In the genomic region with DNA sequence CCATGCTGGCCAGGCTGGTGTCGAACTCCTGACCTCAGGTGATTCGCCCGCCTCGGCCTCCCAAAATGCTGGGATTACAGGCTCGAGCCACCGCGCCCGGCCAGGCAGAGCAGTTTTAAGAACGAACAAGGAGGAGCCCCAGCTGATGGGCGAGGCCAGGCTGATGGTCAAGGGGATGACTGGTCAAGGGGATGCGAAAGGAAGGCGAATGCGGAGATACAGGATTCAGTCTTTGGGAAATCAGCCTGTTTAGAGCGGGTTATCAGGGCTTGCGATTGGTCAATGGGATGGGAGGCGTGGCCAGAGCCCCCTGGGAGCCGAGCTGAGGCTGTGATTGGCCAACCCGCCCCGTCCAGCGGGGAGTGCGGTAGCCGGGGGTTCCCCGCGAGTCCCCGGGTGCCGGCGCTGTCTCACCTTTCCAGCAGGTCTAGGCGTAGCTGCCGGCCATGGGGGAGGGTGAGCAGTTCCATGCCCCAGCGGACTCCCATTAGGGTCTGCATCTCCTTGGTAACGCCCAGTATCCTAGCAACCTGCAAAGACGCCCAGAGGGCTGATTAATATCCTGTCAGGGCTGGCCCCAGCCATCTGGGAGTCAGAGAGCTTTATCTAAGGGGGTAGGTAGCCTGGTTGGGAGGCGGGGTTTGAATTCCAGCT, we compare ENCODE assay signal across 8 cellular contexts. TPM values are rescaled to one million over a fixed set of nuclear protein-coding genes. Genes with fewer than 3 reads are reported as not detected.
DNase-seq lines count a peak whose midpoint lies in the region; ATAC-seq and TF ChIP-seq lines count a peak whose summit lies in the region.

No MANE protein-coding gene starts in this region.

- peak; percentile 7; the same call in 1 of the 2 replicates for TF ChIP-seq CTCF in BE2C (IDR thresholded peaks at IDR 0.05; ENCODE audit: low read depth, low read length)

- no peaks in the 10 kb centered on the region for H3K9me3 ChIP-seq in BE2C

- H3K27me3 ChIP-seq in BE2C: no peaks in the 10 kb centered on the region

- peaks cover 13% of the 10 kb centered on the region for H3K4me1 ChIP-seq in BE2C

- no peak for ATAC-seq in GM21737 (IDR thresholded peaks at IDR 0.05; ENCODE audit: unreplicated experiment)
- ATAC-seq in HG02870 (IDR thresholded peaks at IDR 0.05; ENCODE audit: unreplicated experiment): no peak

- 0 out of 2 replicates have a peak, but pooled peaks cover 3% of the 10 kb centered on the region for H3K36me3 ChIP-seq in BE2C

- peak; percentile 91 for DNase-seq in BE2C
- peak; percentile 42 for DNase-seq in NAMALWA (ENCODE audit: low spot score)
- DNase-seq in cerebellar cortex (ENCODE audit: low spot score): peak; percentile 90
- peak; percentile 25 for DNase-seq in medulla oblongata (ENCODE audit: extremely low spot score)
- no peak for DNase-seq in superior temporal gyrus (ENCODE audit: extremely low spot score)
- no peak for DNase-seq in activated T-cell treated with anti-CD3 and anti-CD28 coated beads for 4 hours

- H3K4me3 ChIP-seq in BE2C (ENCODE audit: low read depth, low read length): peak overlapping the region; percentile 56

RNA-seq across cellular contexts. Expression of a gene that starts 7.5 kb away (rescaled TPM):
- polyA plus RNA-seq in BE2C (2012; ENCODE audit: insufficient read depth, insufficient read length, low read depth): 33.8 TPM

RNA-seq across cellular contexts. Expression of a gene that starts 26.7 kb away (rescaled TPM):
- 0.28 TPM for polyA plus RNA-seq in BE2C (2012; ENCODE audit: insufficient read depth, insufficient read length, low read depth)

RNA-seq across cellular contexts. Expression of a gene that starts 27.1 kb away (rescaled TPM):
- polyA plus RNA-seq in BE2C (2012; ENCODE audit: insufficient read depth, insufficient read length, low read depth): 33.7 TPM

RNA-seq across cellular contexts. Expression of a gene that starts 35.8 kb away (rescaled TPM):
- polyA plus RNA-seq in BE2C (2012; ENCODE audit: insufficient read depth, insufficient read length, low read depth): 5.2 TPM

RNA-seq across cellular contexts. Expression of a gene that starts 35.9 kb away (rescaled TPM):
- polyA plus RNA-seq in BE2C (2012; ENCODE audit: insufficient read depth, insufficient read length, low read depth): 12.5 TPM

Comparison
In these comparisons a context has a peak if more than half of its experiments do, and no peak if none do; other contexts are left out.
1. DNase-seq: peak in BE2C (single experiment), NAMALWA (single experiment), cerebellar cortex (single experiment) and medulla oblongata (single experiment); none in superior temporal gyrus (single experiment) and activated T-cell treated with anti-CD3 and anti-CD28 coated beads for 4 hours (single experiment).